Comparison of ENCODE assay signal across 8 cellular contexts in genomic region chr18:37565985-37566478, GRCh38. TPM values are rescaled to one million over a fixed set of nuclear protein-coding genes. Genes with fewer than 3 reads are reported as not detected.
A peak's percentile ranks its signal among the peaks of the same experiment; 100 is the strongest.
DNase-seq lines count a peak whose midpoint lies in the region; ATAC-seq lines count a peak whose summit lies in the region.

No MANE protein-coding gene starts in this region.

- ATAC-seq in GM21723 (IDR thresholded peaks at IDR 0.05; ENCODE audit: unreplicated experiment), result no peak
- ATAC-seq in HG02588 (IDR thresholded peaks at IDR 0.05; ENCODE audit: unreplicated experiment), result no peak

- DNase-seq in DMS79 (lab: John Stamatoyannopoulos, UW), result peak; percentile 89
- DNase-seq in NCI-H345 treated with DMSO at 0.1 percent for 48 hours (lab: John Stamatoyannopoulos, UW; ENCODE audit: unreplicated experiment), result peak; percentile 88
- peak; percentile 83 for DNase-seq in ecto neural progenitor cell (ENCODE audit: low spot score)
- peak; percentile 61 for DNase-seq in medulla oblongata (ENCODE audit: extremely low spot score)
- peak; percentile 54 for DNase-seq in ureter (ENCODE audit: low spot score)
- no peak for DNase-seq in stimulated activated naive CD4-positive, alpha-beta T cell treated with Interleukin-2 at 50 U/mL for 16 hours (lab: John Stamatoyannopoulos, UW)

RNA-seq across cellular contexts. Expression of gene CELF4, which starts 0.4 kb away (rescaled TPM):
- not detected for total RNA-seq in ureter
